In the genomic region with DNA sequence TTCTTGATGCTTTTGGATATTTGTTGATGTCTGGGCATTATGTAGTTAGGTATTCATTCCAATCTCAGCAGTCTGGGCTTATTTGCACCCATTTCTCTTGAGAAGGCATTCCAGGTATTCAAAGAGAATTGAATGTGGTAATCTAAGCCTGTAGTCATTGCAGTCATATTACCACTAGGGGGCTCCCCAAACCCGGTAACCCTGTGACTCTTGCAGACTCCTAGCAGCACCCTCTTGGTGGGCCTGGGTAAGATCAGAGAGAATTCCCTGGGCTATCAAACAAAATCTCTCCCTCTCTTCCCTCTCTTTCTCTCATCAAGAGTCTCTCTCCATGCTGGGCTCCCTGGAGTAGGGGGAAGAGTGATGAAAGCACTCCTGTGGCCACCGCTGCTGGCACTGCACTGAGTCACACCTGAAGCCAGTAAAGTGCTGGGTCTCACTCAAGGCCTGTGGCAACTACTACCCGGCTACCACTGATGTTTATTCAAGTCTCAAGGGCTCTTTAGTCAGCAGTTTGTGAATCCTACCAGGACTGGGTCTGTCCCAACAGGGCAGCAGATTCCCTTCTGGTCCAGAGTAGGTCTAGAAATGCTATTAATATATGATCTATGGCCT, we compare ENCODE assay signal across 9 cellular contexts.
DNase-seq lines count a peak whose midpoint lies in the region; ATAC-seq, FAIRE-seq and TF ChIP-seq lines count a peak whose summit lies in the region.
"Had no signal": no experiment of that assay in that cellular context is flagged by ENCODE, and none has a peak within 500 bp of the region (broad histone marks: within the 10 kb centered on the region; RNA-seq: fewer than 3 reads in every experiment).

No MANE protein-coding gene starts in this region.

- peak; percentile 61 for FAIRE-seq in GM12892 (lab: Jason Lieb, UNC)

- TF ChIP-seq POLR2A in GM12892 (IDR thresholded peaks at IDR 0.05; ENCODE audit: low read depth, low read length): no peak

- TF ChIP-seq CTCF in chondrocyte (IDR thresholded peaks at IDR 0.05): peak; percentile 72

- POLR2A ChIA-PET in naive thymus-derived CD8-positive, alpha-beta T cell (lab: Charles Lee): no interaction called here

- no peak overlapping the region for H3K27ac Mint-ChIP-seq in chondrocyte (ENCODE audit: unreplicated experiment)
- H3K27ac Mint-ChIP-seq in naive thymus-derived CD8-positive, alpha-beta T cell: no peak overlapping the region
- H3K27ac Mint-ChIP-seq: T-cell had no signal

- peak; percentile 6 for DNase-seq in CD1c-positive myeloid dendritic cell (ENCODE audit: extremely low spot score)
- DNase-seq in GM12892 (ENCODE audit: insufficient read length): peak; percentile 16
- peak; percentile 65 for DNase-seq in RKO (ENCODE audit: low spot score)
- DNase-seq in chondrocyte (ENCODE audit: low spot score): no peak
- peak in 6 of 10 donors; percentile 2 to 42 (median 16) for DNase-seq in naive thymus-derived CD8-positive, alpha-beta T cell

- no peaks in the 10 kb centered on the region for H3K4me1 Mint-ChIP-seq in chondrocyte (ENCODE audit: low read depth)
- no peaks in the 10 kb centered on the region for H3K4me1 Mint-ChIP-seq in naive thymus-derived CD8-positive, alpha-beta T cell
- H3K4me1 Mint-ChIP-seq: T-cell had no signal

- H3K9me3 Mint-ChIP-seq in chondrocyte (ENCODE audit: low read depth): peaks cover 6% of the 10 kb centered on the region
- peaks cover 0 to 12% (median 0%) of the 10 kb centered on the region in 9 donors for H3K9me3 Mint-ChIP-seq in naive thymus-derived CD8-positive, alpha-beta T cell
- H3K9me3 Mint-ChIP-seq: T-cell had no signal

- ATAC-seq in HG03432 (IDR thresholded peaks at IDR 0.05; ENCODE audit: unreplicated experiment) (peak; percentile 65), GM19397 (IDR thresholded peaks at IDR 0.05; ENCODE audit: unreplicated experiment) (no peak), GM21619 (IDR thresholded peaks at IDR 0.05; ENCODE audit: unreplicated experiment) (no peak)
- peak in 1 of 2 donors; percentile 49 for ATAC-seq in naive thymus-derived CD8-positive, alpha-beta T cell
- ATAC-seq: T-cell had no signal

- H3K36me3 Mint-ChIP-seq in chondrocyte (ENCODE audit: low read depth): no peaks in the 10 kb centered on the region
- peaks cover 0 to 4% (median 0%) of the 10 kb centered on the region in 3 donors for H3K36me3 Mint-ChIP-seq in naive thymus-derived CD8-positive, alpha-beta T cell
- H3K36me3 Mint-ChIP-seq: T-cell had no signal

- peaks cover 3% of the 10 kb centered on the region for H3K27me3 Mint-ChIP-seq in chondrocyte (ENCODE audit: low read depth)
- H3K27me3 Mint-ChIP-seq in naive thymus-derived CD8-positive, alpha-beta T cell: peaks cover 0 to 36% (median 7%) of the 10 kb centered on the region in 5 donors

- H3K4me3 Mint-ChIP-seq in chondrocyte (ENCODE audit: unreplicated experiment): no peak overlapping the region
- no peak overlapping the region for H3K4me3 Mint-ChIP-seq in naive thymus-derived CD8-positive, alpha-beta T cell
- H3K4me3 Mint-ChIP-seq: T-cell had no signal
